Comparison of ENCODE assay signal across 2 cellular contexts in genomic region chr14:105012171-105012985, GRCh38.
TF ChIP-seq lines count a peak whose summit lies in the region.

No MANE protein-coding gene starts in this region.

TF ChIP-seq in GM23338, 12 proteins besides CTCF, POLR2A, EP300 and RAD21:
- TF ChIP-seq EZH2phosphoT487 (IDR thresholded peaks at IDR 0.05; ENCODE audit: unreplicated experiment) (no peak), NANOG (IDR thresholded peaks at IDR 0.05; ENCODE audit: borderline replicate concordance) (no peak), ZNF462 (CRISPR knock-in tag; IDR thresholded peaks at IDR 0.05) (no peak), STAT1 (IDR thresholded peaks at IDR 0.05; ENCODE audit: unreplicated experiment) (no peak), JUNB (IDR thresholded peaks at IDR 0.05; ENCODE audit: unreplicated experiment) (no peak), ZNF331 (CRISPR knock-in tag; IDR thresholded peaks at IDR 0.05; ENCODE audit: low read depth) (no peak), ZNF114 (CRISPR knock-in tag; IDR thresholded peaks at IDR 0.05) (no peak), EZH2 (IDR thresholded peaks at IDR 0.05; ENCODE audit: low read depth, unreplicated experiment) (no peak), POLR2AphosphoS5 (IDR thresholded peaks at IDR 0.05; ENCODE audit: low read depth) (no peak), REST (IDR thresholded peaks at IDR 0.05; ENCODE audit: unreplicated experiment) (no peak), CREB1 (CRISPR knock-in tag; IDR thresholded peaks at IDR 0.05; ENCODE audit: low read depth) (no peak), ETS1 (IDR thresholded peaks at IDR 0.05) (no peak)

TF ChIP-seq in HepG2, 621 proteins besides CTCF, POLR2A, EP300 and RAD21:
- TF ChIP-seq SIX4 (CRISPR knock-in tag; IDR thresholded peaks at IDR 0.05) (no peak), LRRFIP1 (CRISPR knock-in tag; conservative IDR thresholded peaks at IDR 0.05) (no peak), SALL1 (CRISPR knock-in tag; IDR thresholded peaks at IDR 0.05) (no peak), ZC3H13 (CRISPR knock-in tag; IDR thresholded peaks at IDR 0.05) (no peak), GATA4 (IDR thresholded peaks at IDR 0.05; ENCODE audit: borderline replicate concordance, low read depth) (no peak), THAP11 (CRISPR knock-in tag; IDR thresholded peaks at IDR 0.05) (no peak), FOXK2 (IDR thresholded peaks at IDR 0.05) (no peak), SSRP1 (CRISPR knock-in tag; IDR thresholded peaks at IDR 0.05) (no peak), CBX5 (CRISPR knock-in tag; IDR thresholded peaks at IDR 0.05; ENCODE audit: borderline replicate concordance) (no peak), TIGD3 (CRISPR knock-in tag; IDR thresholded peaks at IDR 0.05; ENCODE audit: borderline replicate concordance) (no peak), SYNCRIP (IDR thresholded peaks at IDR 0.05; ENCODE audit: insufficient read depth, low read depth, low read length) (no peak), KLF12 (CRISPR knock-in tag; IDR thresholded peaks at IDR 0.05; ENCODE audit: borderline replicate concordance) (no peak), ZNF737 (CRISPR knock-in tag; IDR thresholded peaks at IDR 0.05; ENCODE audit: borderline replicate concordance) (no peak), SMC3 (IDR thresholded peaks at IDR 0.05; ENCODE audit: low read length) (no peak), CEBPB (IDR thresholded peaks at IDR 0.05; ENCODE audit: borderline replicate concordance, low read depth, low read length) (no peak), ZNF570 (CRISPR knock-in tag; IDR thresholded peaks at IDR 0.05; ENCODE audit: borderline replicate concordance) (no peak), ZBTB7B (CRISPR knock-in tag; IDR thresholded peaks at IDR 0.05) (no peak)
